1 cellular context compared by ENCODE assay signal in the genomic region with DNA sequence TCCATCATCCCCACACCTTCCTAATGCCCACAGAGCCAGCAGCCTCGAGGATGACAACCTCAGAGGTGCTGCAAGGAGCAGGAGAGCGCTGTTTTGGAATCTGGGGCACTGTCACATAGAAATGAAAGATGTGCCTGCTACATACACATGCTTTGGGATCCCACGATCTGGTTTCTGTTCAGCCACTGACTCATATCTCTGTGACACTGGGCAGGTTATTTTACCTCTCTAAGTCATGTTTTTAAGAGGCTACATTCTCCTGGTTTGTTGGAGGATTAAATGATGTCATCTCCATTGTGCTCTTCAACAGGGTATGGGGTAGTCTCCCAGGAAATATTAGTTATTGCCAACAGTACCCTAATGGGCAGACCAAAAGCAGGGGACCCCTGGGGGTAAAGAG.
TF ChIP-seq lines count a peak whose summit lies in the region.

No MANE protein-coding gene starts in this region.

TF ChIP-seq in HepG2, 621 proteins besides CTCF, POLR2A, EP300 and RAD21:
- TF ChIP-seq ATF7 (IDR thresholded peaks at IDR 0.05), result peak; percentile 73
- no peak for TF ChIP-seq ATF7 (CRISPR knock-in tag; IDR thresholded peaks at IDR 0.05)
- TF ChIP-seq, protein P1, sequence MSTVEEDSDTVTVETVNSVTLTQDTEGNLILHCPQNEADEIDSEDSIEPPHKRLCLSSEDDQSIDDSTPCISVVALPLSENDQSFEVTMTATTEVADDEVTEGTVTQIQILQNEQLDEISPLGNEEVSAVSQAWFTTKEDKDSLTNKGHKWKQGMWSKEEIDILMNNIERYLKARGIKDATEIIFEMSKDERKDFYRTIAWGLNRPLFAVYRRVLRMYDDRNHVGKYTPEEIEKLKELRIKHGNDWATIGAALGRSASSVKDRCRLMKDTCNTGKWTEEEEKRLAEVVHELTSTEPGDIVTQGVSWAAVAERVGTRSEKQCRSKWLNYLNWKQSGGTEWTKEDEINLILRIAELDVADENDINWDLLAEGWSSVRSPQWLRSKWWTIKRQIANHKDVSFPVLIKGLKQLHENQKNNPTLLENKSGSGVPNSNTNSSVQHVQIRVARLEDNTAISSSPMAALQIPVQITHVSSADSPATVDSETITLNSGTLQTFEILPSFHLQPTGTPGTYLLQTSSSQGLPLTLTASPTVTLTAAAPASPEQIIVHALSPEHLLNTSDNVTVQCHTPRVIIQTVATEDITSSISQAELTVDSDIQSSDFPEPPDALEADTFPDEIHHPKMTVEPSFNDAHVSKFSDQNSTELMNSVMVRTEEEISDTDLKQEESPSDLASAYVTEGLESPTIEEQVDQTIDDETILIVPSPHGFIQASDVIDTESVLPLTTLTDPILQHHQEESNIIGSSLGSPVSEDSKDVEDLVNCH (CRISPR knock-in tag; IDR thresholded peaks at IDR 0.05), result no peak
- TF ChIP-seq RXRB (CRISPR knock-in tag; IDR thresholded peaks at IDR 0.05; ENCODE audit: borderline replicate concordance), result no peak
- TF ChIP-seq, protein P2, sequence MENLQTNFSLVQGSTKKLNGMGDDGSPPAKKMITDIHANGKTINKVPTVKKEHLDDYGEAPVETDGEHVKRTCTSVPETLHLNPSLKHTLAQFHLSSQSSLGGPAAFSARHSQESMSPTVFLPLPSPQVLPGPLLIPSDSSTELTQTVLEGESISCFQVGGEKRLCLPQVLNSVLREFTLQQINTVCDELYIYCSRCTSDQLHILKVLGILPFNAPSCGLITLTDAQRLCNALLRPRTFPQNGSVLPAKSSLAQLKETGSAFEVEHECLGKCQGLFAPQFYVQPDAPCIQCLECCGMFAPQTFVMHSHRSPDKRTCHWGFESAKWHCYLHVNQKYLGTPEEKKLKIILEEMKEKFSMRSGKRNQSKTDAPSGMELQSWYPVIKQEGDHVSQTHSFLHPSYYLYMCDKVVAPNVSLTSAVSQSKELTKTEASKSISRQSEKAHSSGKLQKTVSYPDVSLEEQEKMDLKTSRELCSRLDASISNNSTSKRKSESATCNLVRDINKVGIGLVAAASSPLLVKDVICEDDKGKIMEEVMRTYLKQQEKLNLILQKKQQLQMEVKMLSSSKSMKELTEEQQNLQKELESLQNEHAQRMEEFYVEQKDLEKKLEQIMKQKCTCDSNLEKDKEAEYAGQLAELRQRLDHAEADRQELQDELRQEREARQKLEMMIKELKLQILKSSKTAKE (CRISPR knock-in tag; IDR thresholded peaks at IDR 0.05; ENCODE audit: borderline replicate concordance), result no peak
